Comparison of ENCODE assay signal across 23 cellular contexts in genomic region chr4:80918004-80918403, GRCh38.
DNase-seq lines count a peak whose midpoint lies in the region; ATAC-seq and TF ChIP-seq lines count a peak whose summit lies in the region.
"Had no signal": no experiment of that assay in that cellular context is flagged by ENCODE, and none has a peak within 500 bp of the region (broad histone marks: within the 10 kb centered on the region; RNA-seq: fewer than 3 reads in every experiment).

No MANE protein-coding gene starts in this region.

- H3K4me3 Mint-ChIP-seq in T-cell, result no peak overlapping the region
- H3K4me3 Mint-ChIP-seq: activated CD4-positive, alpha-beta T cell treated with anti-CD3 and anti-CD28 coated beads, Interleukin-2, amount 10 ng/mL, durations not matched to agents 24 days and 14 days; activated naive CD8-positive, alpha-beta T cell; nephron progenitor cell had no signal

- H3K36me3 Mint-ChIP-seq in T-cell, result no peaks in the 10 kb centered on the region
- H3K36me3 Mint-ChIP-seq: activated naive CD8-positive, alpha-beta T cell had no signal

- peaks cover 3 to 4% of the 10 kb centered on the region in 2 donors for H3K27me3 Mint-ChIP-seq in T-cell
- H3K27me3 Mint-ChIP-seq: activated CD4-positive, alpha-beta T cell treated with anti-CD3 and anti-CD28 coated beads, Interleukin-2, amount 10 ng/mL, durations not matched to agents 24 days and 14 days; activated naive CD8-positive, alpha-beta T cell had no signal

- no peaks in the 10 kb centered on the region for H3K9me3 Mint-ChIP-seq in T-cell
- H3K9me3 Mint-ChIP-seq: activated CD4-positive, alpha-beta T cell treated with anti-CD3 and anti-CD28 coated beads, Interleukin-2, amount 10 ng/mL, durations not matched to agents 24 days and 14 days; nephron progenitor cell had no signal

- CTCF ChIA-PET in RWPE1 (lab: Yijun Ruan, JAX) (no interaction called here), T-cell (lab: Charles Lee) (no interaction called here)

- no peak for ATAC-seq in T-cell (replicated peaks in 1 of 4)
- no peak for ATAC-seq in GM18868 (IDR thresholded peaks at IDR 0.05; ENCODE audit: unreplicated experiment)
- ATAC-seq: body of pancreas had no signal

- no peaks in the 10 kb centered on the region for H3K4me1 Mint-ChIP-seq in T-cell
- H3K4me1 Mint-ChIP-seq: nephron progenitor cell had no signal

- DNase-seq in HCEC 1CT (peak; percentile 2), RWPE1 (ENCODE audit: low spot score) (peak; percentile 8), fibroblast of mammary gland (ENCODE audit: low read depth) (peak; percentile 37), retinal pigment epithelial cell (ENCODE audit: low read depth) (peak; percentile 34), T-cell (no peak), globus pallidus (ENCODE audit: low spot score) (no peak)
- DNase-seq: activated CD4-positive, alpha-beta T cell treated with anti-CD3 and anti-CD28 coated beads, Interleukin-2, amount 10 ng/mL, durations not matched to agents 24 days and 14 days; body of pancreas; cortex of kidney; DMS79; midbrain; MM.1S; NCI-H1436 treated with DMSO at 0.1 percent for 48 hours; NCI-H2171; NCI-H69; nephron progenitor cell; SHP77; stimulated activated CD4-positive, alpha-beta T cell treated with anti-CD3 and anti-CD28 coated beads, Interleukin-2, amount 100 ng/mL, for 24 hours; stimulated activated naive CD4-positive, alpha-beta T cell treated with Interleukin-2 at 50 U/mL for 16 hours had no signal

- no peak overlapping the region for H3K27ac Mint-ChIP-seq in T-cell
- H3K27ac Mint-ChIP-seq: activated CD4-positive, alpha-beta T cell treated with anti-CD3 and anti-CD28 coated beads, Interleukin-2, amount 10 ng/mL, durations not matched to agents 24 days and 14 days; activated naive CD8-positive, alpha-beta T cell; nephron progenitor cell had no signal

- POLR2A ChIA-PET in RWPE1 (lab: Yijun Ruan, JAX; ENCODE audit: low non-redundant PET) (no interaction called here), T-cell (lab: Charles Lee) (interaction anchor here in 1 of 2 donors (0.7 kb wide), 1 partner anchor 14 kb away, joined by 3 read pairs; no protein-coding TSS in a partner anchor)

- no peak overlapping the region for H3K27ac ChIP-seq in RWPE1
- H3K27ac ChIP-seq: body of pancreas, skin epidermis, tibial nerve had no signal

- H3K4me3 ChIP-seq in fibroblast of mammary gland (ENCODE audit: control insufficient read depth, low read depth, low read length) (no peak overlapping the region), retinal pigment epithelial cell (ENCODE audit: low read length) (no peak overlapping the region)
- H3K4me3 ChIP-seq: body of pancreas, skin epidermis, tibial nerve had no signal

- no peak for TF ChIP-seq CTCF in RWPE1 (conservative IDR thresholded peaks at IDR 0.05; ENCODE audit: low read depth)
- TF ChIP-seq CTCF in fibroblast of mammary gland (conservative IDR thresholded peaks at IDR 0.05; ENCODE audit: control insufficient read depth, insufficient read depth, low read depth, low read length), result no peak
- no peak for TF ChIP-seq CTCF in retinal pigment epithelial cell (conservative IDR thresholded peaks at IDR 0.05; ENCODE audit: low read depth, low read length)

Comparison
In these comparisons a context has a peak if more than half of its experiments do, and no peak if none do; other contexts are left out.
1. DNase-seq: peak in HCEC 1CT (single experiment), RWPE1 (single experiment), fibroblast of mammary gland (single experiment) and retinal pigment epithelial cell (single experiment); none in T-cell (0 of 34) and globus pallidus (single experiment).